Comparison of ENCODE assay signal across 6 cellular contexts in the genomic region with DNA sequence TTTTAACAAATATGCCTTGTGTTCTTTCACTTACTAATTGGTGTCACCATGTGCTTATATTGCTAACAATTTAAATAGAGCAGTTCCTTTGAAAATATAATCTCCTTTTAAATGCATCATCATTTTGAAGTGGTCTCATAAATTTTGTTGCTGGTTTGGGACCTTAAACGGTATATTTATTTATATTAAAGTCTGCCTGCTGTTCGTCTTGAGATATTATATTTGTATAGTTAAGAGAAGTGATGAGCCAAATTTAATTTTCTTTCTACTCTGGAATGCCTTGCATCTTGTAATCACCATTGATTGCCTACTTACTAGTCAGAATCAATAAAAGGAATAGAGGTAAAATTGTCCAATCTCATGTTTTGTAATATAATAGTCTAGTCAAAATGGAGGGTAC.
"Had no signal": no experiment of that assay in that cellular context is flagged by ENCODE, and none has a peak within 500 bp of the region (broad histone marks: within the 10 kb centered on the region; RNA-seq: fewer than 3 reads in every experiment).

No MANE protein-coding gene starts in this region.

- H3K4me3 ChIP-seq: GM23338 had no signal

- ATAC-seq: GM23338, HepG2 had no signal

- H3K4me2 ChIP-seq: GM23338 had no signal

- H2AFZ ChIP-seq: GM23338 had no signal

- DNase-seq: H9, HCEC 1CT, KBM-7 had no signal

- H3K27ac ChIP-seq: HL-60 had no signal
